Comparison of ENCODE assay signal across 8 cellular contexts in the genomic region with DNA sequence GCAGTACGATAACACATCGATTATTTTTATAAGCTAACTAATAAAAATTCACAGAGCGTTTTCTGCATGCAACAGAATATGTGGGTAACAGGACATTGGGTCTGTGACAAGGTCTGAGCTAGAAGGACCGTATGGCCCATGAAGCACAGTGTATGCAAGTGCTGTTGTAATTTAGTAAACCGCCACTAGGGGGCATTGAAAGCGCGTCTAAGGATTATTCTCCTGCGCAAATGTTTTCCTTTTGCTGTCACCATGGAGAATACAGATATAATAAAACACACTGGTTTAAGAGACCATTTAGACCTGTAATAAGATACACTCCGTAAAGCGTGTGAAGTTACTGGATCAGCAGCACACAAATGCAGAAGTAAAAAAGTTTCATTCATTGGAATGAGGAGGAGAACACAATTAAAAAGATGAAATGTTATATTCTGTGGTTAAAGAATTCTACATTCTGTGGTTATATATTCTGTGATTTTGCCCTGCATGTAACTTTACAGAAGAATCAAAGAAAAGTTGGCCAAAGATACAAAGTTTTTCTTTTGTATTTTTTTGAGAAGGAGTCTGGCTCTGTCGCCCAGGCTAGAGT.
DNase-seq lines count a peak whose midpoint lies in the region; ATAC-seq and TF ChIP-seq lines count a peak whose summit lies in the region.

No MANE protein-coding gene starts in this region.

- H3K36me3 ChIP-seq in SJSA1: peaks cover 28% of the 10 kb centered on the region
- no peaks in the 10 kb centered on the region for H3K36me3 ChIP-seq in ascending aorta
- H3K36me3 ChIP-seq in gastrocnemius medialis: no peaks in the 10 kb centered on the region

- peak overlapping the region; percentile 37 for H3K27ac ChIP-seq in SJSA1
- H3K27ac ChIP-seq in ascending aorta: no peak overlapping the region
- H3K27ac ChIP-seq in gastrocnemius medialis: no peak overlapping the region

- in situ Hi-C loops in gastrocnemius medialis (cut with MboI; ENCODE audit: low sequenced_read_pairs in 4 of 4): loop anchor here in 2 of 4 donors (5.0 to 25.0 kb wide), 2 partner anchors 416 to 1296 kb away; no protein-coding TSS in a partner anchor

- peaks cover 7% of the 10 kb centered on the region for H3K4me1 ChIP-seq in SJSA1 (replicated peaks)
- peaks cover 0 to 2% of the 10 kb centered on the region in 2 donors for H3K4me1 ChIP-seq in ascending aorta
- H3K4me1 ChIP-seq in gastrocnemius medialis: no peaks in the 10 kb centered on the region

- no peak for TF ChIP-seq POLR2A in gastrocnemius medialis (IDR thresholded peaks at IDR 0.05)

- H3K4me3 ChIP-seq in SJSA1 (no peak overlapping the region), ascending aorta (no peak overlapping the region), gastrocnemius medialis (no peak overlapping the region)

- TF ChIP-seq CTCF in ascending aorta (IDR thresholded peaks at IDR 0.05) (peak; percentile 72 to 84 (median 78)), gastrocnemius medialis (IDR thresholded peaks at IDR 0.05 in 4 of 5, conservative IDR thresholded peaks at IDR 0.05 in 1 of 5) (peak; percentile 77 to 92 (median 85))

- intact Hi-C loops in ascending aorta (cut with DNase I): loop anchor here (5.0 kb wide), 1 partner anchor 416 kb away; no protein-coding TSS in a partner anchor
- intact Hi-C loops in gastrocnemius medialis (cut with DNase I; ENCODE audit: low total_unique reads): loop anchor here (10.0 kb wide), 1 partner anchor 1309 kb away; no protein-coding TSS in a partner anchor

- H3K9me3 ChIP-seq in SJSA1 (replicated peaks): no peaks in the 10 kb centered on the region
- H3K9me3 ChIP-seq in ascending aorta: no peaks in the 10 kb centered on the region
- no peaks in the 10 kb centered on the region for H3K9me3 ChIP-seq in gastrocnemius medialis

- ATAC-seq in GM21515 (IDR thresholded peaks at IDR 0.05; ENCODE audit: unreplicated experiment): peak; percentile 79
- ATAC-seq in gastrocnemius medialis: peak; percentile 81 to 95
- ATAC-seq in GM18870 (IDR thresholded peaks at IDR 0.05; ENCODE audit: unreplicated experiment): no peak

- DNase-seq in COLO668 (lab: John Stamatoyannopoulos, UW; ENCODE audit: unreplicated experiment) (peak; percentile 60), NAMALWA (ENCODE audit: low spot score) (peak; percentile 79), SJSA1 (ENCODE audit: low read depth in 1 of 2, low spot score in 2 of 2) (peak; percentile 66 to 68), ascending aorta (ENCODE audit: low spot score in 2 of 2) (peak in 1 of 2 donors; percentile 80), hippocampal formation (lab: John Stamatoyannopoulos, UW) (peak; percentile 20 to 71), gastrocnemius medialis (peak; percentile 33 to 45)

- no peaks in the 10 kb centered on the region for H3K27me3 ChIP-seq in SJSA1 (replicated peaks)
- H3K27me3 ChIP-seq in ascending aorta: no peaks in the 10 kb centered on the region
- H3K27me3 ChIP-seq in gastrocnemius medialis: no peaks in the 10 kb centered on the region
